ENCODE assay signal across 27 cellular contexts in genomic region chr17:67050476-67051154, GRCh38. TPM values are rescaled to one million over a fixed set of nuclear protein-coding genes. Genes with fewer than 3 reads are reported as not detected.
"Had no signal": no experiment of that assay in that cellular context is flagged by ENCODE, and none has a peak within 500 bp of the region (broad histone marks: within the 10 kb centered on the region; RNA-seq: fewer than 3 reads in every experiment).

No MANE protein-coding gene starts in this region.

- H3K4me1 Mint-ChIP-seq: activated CD4-positive, alpha-beta T cell treated with anti-CD3 and anti-CD28 coated beads for 36 hours; activated naive CD4-positive, alpha-beta T cell treated with anti-CD3 and anti-CD28 coated beads, Interleukin-2, amount 50 U/mL, for 24 hours; memory B cell; naive thymus-derived CD4-positive, alpha-beta T cell had no signal

- H3K27me3 Mint-ChIP-seq: activated CD4-positive, alpha-beta T cell treated with anti-CD3 and anti-CD28 coated beads for 36 hours; type B pancreatic cell had no signal

- H3K36me3 Mint-ChIP-seq: type B pancreatic cell had no signal

- H3K4me1 ChIP-seq: ascending aorta, sigmoid colon, vagina had no signal

- H3K27me3 ChIP-seq: ascending aorta, brain microvascular endothelial cell, ovary, sigmoid colon, vagina had no signal

- H3K27ac Mint-ChIP-seq: activated CD4-positive, alpha-beta T cell treated with anti-CD3 and anti-CD28 coated beads for 36 hours; activated naive CD4-positive, alpha-beta T cell treated with anti-CD3 and anti-CD28 coated beads, Interleukin-2, amount 50 U/mL, for 24 hours; memory B cell; naive thymus-derived CD4-positive, alpha-beta T cell; type B pancreatic cell had no signal

- H3K9me3 ChIP-seq: ovary, vagina had no signal

- ATAC-seq: activated CD4-positive, alpha-beta T cell treated with anti-CD3 and anti-CD28 coated beads for 36 hours; left colon; mucosa of descending colon; naive thymus-derived CD4-positive, alpha-beta T cell had no signal

- H3K4me3 Mint-ChIP-seq: activated CD4-positive, alpha-beta T cell treated with anti-CD3 and anti-CD28 coated beads for 36 hours; activated naive CD4-positive, alpha-beta T cell treated with anti-CD3 and anti-CD28 coated beads, Interleukin-2, amount 50 U/mL, for 24 hours; memory B cell; naive thymus-derived CD4-positive, alpha-beta T cell; type B pancreatic cell had no signal

- H3K4me3 ChIP-seq: ascending aorta, mucosa of descending colon, ovary, sigmoid colon, thoracic aorta, vagina had no signal

- H3K27ac ChIP-seq: ascending aorta, brain microvascular endothelial cell, ovary, sigmoid colon, thoracic aorta, vagina had no signal

- H3K36me3 ChIP-seq: ascending aorta, brain microvascular endothelial cell, ovary, sigmoid colon, thoracic aorta, vagina had no signal

- DNase-seq: activated CD4-positive, alpha-beta T cell treated with anti-CD3 and anti-CD28 coated beads for 36 hours; activated CD4-positive, alpha-beta T cell treated with anti-CD3 and anti-CD28 coated beads, Interleukin-2, amount 50 U/mL, for 48 hours; activated effector memory CD4-positive, alpha-beta T cell treated with anti-CD3 and anti-CD28 coated beads, Interleukin-2, amount 50 U/mL, for 16 hours; brain microvascular endothelial cell; caudate nucleus; dermis blood vessel endothelial cell; effector CD8-positive, alpha-beta T cell; erythroblast; hippocampal formation; mucosa of descending colon; naive thymus-derived CD4-positive, alpha-beta T cell; ovary; sigmoid colon; stimulated activated CD4-positive, alpha-beta T cell treated with anti-CD3 and anti-CD28 coated beads, Interleukin-4, amount 100 ng/mL, for 24 hours; stimulated activated naive CD4-positive, alpha-beta T cell treated with Interleukin-2 at 50 U/mL for 16 hours; T-helper 9 cell had no signal

RNA-seq across cellular contexts. Expression of gene CACNG1, which starts 6.3 kb away (rescaled TPM):
- total RNA-seq: activated CD4-positive, alpha-beta T cell treated with anti-CD3 and anti-CD28 coated beads for 36 hours; ascending aorta; dermis blood vessel endothelial cell; fibroblast of lung; left colon; lower leg skin; mucosa of descending colon; naive thymus-derived CD4-positive, alpha-beta T cell; sigmoid colon; T-helper 1 cell treated with Interleukin-12 subunit alpha and Interleukin-12 subunit beta and Interleukin-4 antibody, amounts not matched to agents 30 ng/mL and 1 ng/mL, for 36 hours; thoracic aorta; vagina had no signal
- polyA plus RNA-seq: adipose tissue; fibroblast of lung; naive thymus-derived CD4-positive, alpha-beta T cell; ovary; sigmoid colon had no signal
